ENCODE assay signal across 8 cellular contexts in genomic region chr6:139126255-139126654, GRCh38. TPM values are rescaled to one million over a fixed set of nuclear protein-coding genes. Genes with fewer than 3 reads are reported as not detected.
DNase-seq lines count a peak whose midpoint lies in the region; ATAC-seq and TF ChIP-seq lines count a peak whose summit lies in the region.

No MANE protein-coding gene starts in this region.

- POLR2A ChIA-PET in activated B cell treated with CpG ODN at 0.5 μM for 24 hours (lab: Charles Lee) = interaction anchor here (0.9 to 1.8 kb wide), 2 partner anchors 97 to 245 kb away, joined by 3 to 8 read pairs; no protein-coding TSS in a partner anchor

- peak; percentile 63 for ATAC-seq in Right ventricle myocardium superior (ENCODE audit: poor library complexity)
- ATAC-seq in activated B cell treated with CpG ODN at 0.5 μM for 24 hours (ENCODE audit: low read depth) = no peak
- ATAC-seq in foreskin keratinocyte = peak; percentile 57

- H3K4me1 Mint-ChIP-seq in activated B cell treated with CpG ODN at 0.5 μM for 24 hours = peaks cover 43% of the 10 kb centered on the region

- H3K36me3 Mint-ChIP-seq in activated B cell treated with CpG ODN at 0.5 μM for 24 hours (ENCODE audit: low read depth) = no peaks in the 10 kb centered on the region

- 76% methylated on average over 3 of the region's 3 CpGs; no CpG with 5 or more reads in 1 of the 2 donors for WGBS in transverse colon (ENCODE audit: low coverage in 1 of 2), 2 donors

- intact Hi-C loops in Right ventricle myocardium superior (cut with DNase I) (loop anchor here (5.0 kb wide), 1 partner anchor 241 kb away; no protein-coding TSS in a partner anchor), activated B cell treated with CpG ODN at 0.5 μM for 24 hours (cut with micrococcal nuclease) (no loop called here), transverse colon (cut with DNase I; ENCODE audit: low total_unique reads) (no loop called here)

- H3K4me1 ChIP-seq in right atrium auricular region (peaks cover 0 to 8% of the 10 kb centered on the region in 2 donors), foreskin keratinocyte (peaks cover 8% of the 10 kb centered on the region), transverse colon (peaks cover 0 to 6% (median 0%) of the 10 kb centered on the region in 4 donors)

- in situ Hi-C loops in transverse colon (cut with MboI; ENCODE audit: low pct_ligation_motif_present in 1 of 4, low pct_unique_long_range_greater_than_20kb in 1 of 4, low sequenced_read_pairs in 3 of 4) = loop anchor here in 2 of 4 donors (5.0 to 10.0 kb wide), 2 partner anchors 239 to 241 kb away; no protein-coding TSS in a partner anchor

- no peaks in the 10 kb centered on the region for H3K36me3 ChIP-seq in right atrium auricular region
- no peaks in the 10 kb centered on the region for H3K36me3 ChIP-seq in transverse colon

- no peaks in the 10 kb centered on the region for H3K9me3 Mint-ChIP-seq in activated B cell treated with CpG ODN at 0.5 μM for 24 hours

- H3K4me3 ChIP-seq in right atrium auricular region (no peak overlapping the region), transverse colon (no peak overlapping the region)

- H3K27ac ChIP-seq in right atrium auricular region = no peak overlapping the region
- no peak overlapping the region for H3K27ac ChIP-seq in foreskin keratinocyte
- H3K27ac ChIP-seq in transverse colon = peak overlapping the region; percentile 19 to 58 (median 36)

- CTCF ChIA-PET in activated B cell treated with CpG ODN at 0.5 μM for 24 hours (lab: Charles Lee) = interaction anchor here (0.6 to 3.1 kb wide), 4 partner anchors 48 to 239 kb away, joined by 3 to 38 read pairs (median 16); no protein-coding TSS in a partner anchor

- TF ChIP-seq CTCF in right atrium auricular region (IDR thresholded peaks at IDR 0.05) = no peak
- no peak for TF ChIP-seq CTCF in activated B cell treated with CpG ODN at 0.5 μM for 24 hours (IDR thresholded peaks at IDR 0.05)
- TF ChIP-seq CTCF in foreskin keratinocyte (conservative IDR thresholded peaks at IDR 0.05) = no peak
- no peak for TF ChIP-seq CTCF in transverse colon (IDR thresholded peaks at IDR 0.05)
- no peak for TF ChIP-seq CTCF in GM10266 (IDR thresholded peaks at IDR 0.05; ENCODE audit: control insufficient read depth, insufficient read depth, low read depth, missing control alignments)

- DNase-seq in Right ventricle myocardium superior = no peak
- no peak for DNase-seq in right atrium auricular region (ENCODE audit: low spot score)
- no peak for DNase-seq in activated B cell treated with CpG ODN at 0.5 μM for 24 hours
- DNase-seq in foreskin keratinocyte = peak in 1 of 2 donors; percentile 47
- DNase-seq in transverse colon = no peak
- no peak for DNase-seq in GM10266 (ENCODE audit: extremely low spot score)
- no peak for DNase-seq in pons (ENCODE audit: low spot score)
- DNase-seq in islet precursor cell = no peak

- H3K9me3 ChIP-seq in right atrium auricular region (no peaks in the 10 kb centered on the region), transverse colon (no peaks in the 10 kb centered on the region)

- TF ChIP-seq EP300 in transverse colon (IDR thresholded peaks at IDR 0.05; ENCODE audit: low read depth) = no peak

- H3K27ac Mint-ChIP-seq in activated B cell treated with CpG ODN at 0.5 μM for 24 hours = peak overlapping the region; percentile 30

- TF ChIP-seq POLR2A in transverse colon (IDR thresholded peaks at IDR 0.05) = no peak

- H3K27me3 ChIP-seq in right atrium auricular region (no peaks in the 10 kb centered on the region), foreskin keratinocyte (no peaks in the 10 kb centered on the region), transverse colon (no peaks in the 10 kb centered on the region)

- H3K27me3 Mint-ChIP-seq in activated B cell treated with CpG ODN at 0.5 μM for 24 hours = no peaks in the 10 kb centered on the region

- no peak overlapping the region for H3K4me3 Mint-ChIP-seq in activated B cell treated with CpG ODN at 0.5 μM for 24 hours

RNA-seq across cellular contexts. Expression of gene HECA, which starts 8.6 kb away (rescaled TPM):
- total RNA-seq in Right ventricle myocardium superior = 54.2 TPM
- 10 to 100 TPM; 43.4 to 51.1 TPM for total RNA-seq in right atrium auricular region
- 34.9 and 38.3 TPM in 2 replicates for total RNA-seq in activated B cell treated with CpG ODN at 0.5 μM for 24 hours
- 15.4 and 16.1 TPM in 2 replicates for total RNA-seq in foreskin keratinocyte
- polyA plus RNA-seq in foreskin keratinocyte = 4.4 and 4.7 TPM in 2 replicates
- total RNA-seq in transverse colon = 10 to 100 TPM; 34.4 to 53.7 (median 45.5) TPM

Comparison
In these comparisons a context has a peak if more than half of its experiments do, and no peak if none do; other contexts are left out.
1. H3K27ac ChIP-seq: peak in transverse colon (4 of 4); none in right atrium auricular region (0 of 2) and foreskin keratinocyte (single experiment).